In the genomic region with DNA sequence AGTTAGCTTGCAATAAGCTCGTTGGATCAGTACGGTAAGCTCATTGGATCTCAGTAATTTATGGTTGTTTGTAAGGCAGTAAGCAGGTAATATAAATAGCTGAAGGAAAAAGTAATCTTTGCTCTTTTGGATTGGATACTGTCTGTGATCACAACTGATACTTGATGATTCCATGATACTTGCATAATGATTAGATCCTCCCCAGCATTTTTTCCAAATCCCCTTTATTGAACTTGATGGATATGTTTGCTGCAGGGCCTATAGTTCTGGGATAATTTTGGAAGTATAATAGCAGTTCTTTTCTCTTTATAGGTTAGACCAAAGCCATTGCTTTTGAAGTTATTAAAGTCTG, we compare ENCODE assay signal across 1 cellular context.
TF ChIP-seq lines count a peak whose summit lies in the region.

No MANE protein-coding gene starts in this region.

TF ChIP-seq in WTC11, 78 proteins besides CTCF, POLR2A, EP300 and RAD21 (continued from another document):
- TF ChIP-seq PRDM15 (CRISPR knock-in tag; IDR thresholded peaks at IDR 0.05) (no peak), NFYB (CRISPR knock-in tag; conservative IDR thresholded peaks at IDR 0.05; ENCODE audit: low read depth) (no peak), SP1 (CRISPR knock-in tag; conservative IDR thresholded peaks at IDR 0.05) (no peak), E2F5 (CRISPR knock-in tag; IDR thresholded peaks at IDR 0.05) (no peak), JUN (CRISPR knock-in tag; IDR thresholded peaks at IDR 0.05) (no peak), CBFB (CRISPR knock-in tag; IDR thresholded peaks at IDR 0.05; ENCODE audit: low read depth) (no peak), ZBTB43 (CRISPR knock-in tag; IDR thresholded peaks at IDR 0.05) (no peak), SMAD4 (CRISPR knock-in tag; IDR thresholded peaks at IDR 0.05) (no peak), ZNF317 (CRISPR knock-in tag; IDR thresholded peaks at IDR 0.05; ENCODE audit: borderline replicate concordance, low read depth) (no peak), TCF7 (CRISPR knock-in tag; IDR thresholded peaks at IDR 0.05; ENCODE audit: low read depth) (no peak)
- TF ChIP-seq, protein P1, sequence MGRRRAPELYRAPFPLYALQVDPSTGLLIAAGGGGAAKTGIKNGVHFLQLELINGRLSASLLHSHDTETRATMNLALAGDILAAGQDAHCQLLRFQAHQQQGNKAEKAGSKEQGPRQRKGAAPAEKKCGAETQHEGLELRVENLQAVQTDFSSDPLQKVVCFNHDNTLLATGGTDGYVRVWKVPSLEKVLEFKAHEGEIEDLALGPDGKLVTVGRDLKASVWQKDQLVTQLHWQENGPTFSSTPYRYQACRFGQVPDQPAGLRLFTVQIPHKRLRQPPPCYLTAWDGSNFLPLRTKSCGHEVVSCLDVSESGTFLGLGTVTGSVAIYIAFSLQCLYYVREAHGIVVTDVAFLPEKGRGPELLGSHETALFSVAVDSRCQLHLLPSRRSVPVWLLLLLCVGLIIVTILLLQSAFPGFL (CRISPR knock-in tag; IDR thresholded peaks at IDR 0.05; ENCODE audit: borderline replicate concordance) = no peak
